Comparison of ENCODE assay signal across 9 cellular contexts in the genomic region with DNA sequence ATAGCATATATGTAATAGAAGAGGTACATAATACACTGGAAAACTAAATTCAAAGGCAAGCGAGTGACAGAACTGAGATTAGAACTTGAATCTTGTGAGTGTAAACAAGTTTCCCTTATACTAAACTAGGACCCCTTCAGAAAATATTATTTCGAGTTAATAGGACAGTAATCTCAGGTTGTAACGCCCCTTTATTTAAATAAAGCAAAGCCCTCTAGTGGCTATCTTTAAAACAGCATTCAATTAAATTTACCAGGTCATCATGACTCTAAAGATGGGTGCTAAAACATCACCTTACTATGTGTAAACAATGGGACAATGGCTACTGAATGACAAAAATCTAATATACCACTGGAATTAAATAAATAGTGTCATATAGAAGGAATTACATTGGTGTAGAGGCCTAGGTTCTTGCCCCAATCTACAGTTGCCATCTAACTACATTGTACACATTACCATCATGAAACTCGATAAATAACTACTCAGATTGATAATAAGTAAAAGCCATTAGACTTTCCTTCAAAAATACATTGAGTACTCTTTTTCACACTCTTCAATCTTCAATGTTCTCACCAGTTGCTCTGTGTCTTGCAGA.
DNase-seq lines count a peak whose midpoint lies in the region; ATAC-seq and TF ChIP-seq lines count a peak whose summit lies in the region.
"Had no signal": no experiment of that assay in that cellular context is flagged by ENCODE, and none has a peak within 500 bp of the region (broad histone marks: within the 10 kb centered on the region; RNA-seq: fewer than 3 reads in every experiment).

No MANE protein-coding gene starts in this region.

- ATAC-seq in HG02588 (IDR thresholded peaks at IDR 0.05; ENCODE audit: unreplicated experiment): no peak

- no peaks in the 10 kb centered on the region for H3K36me3 ChIP-seq in H7 (replicated peaks; ENCODE audit: control insufficient read depth, insufficient read depth, low read length)
- H3K36me3 ChIP-seq in esophagus squamous epithelium: no peaks in the 10 kb centered on the region
- H3K36me3 ChIP-seq: HAP-1 had no signal

- intact Hi-C loops in posterior vena cava (cut with DNase I): loop anchor here in 1 of 2 donors (10.0 kb wide), 1 partner anchor 1513 kb away; no protein-coding TSS in a partner anchor
- intact Hi-C loops in esophagus squamous epithelium (cut with DNase I): no loop called here

- DNase-seq in H7 (peak; percentile 13), RWPE1 (ENCODE audit: low spot score) (peak; percentile 52), iris pigment epithelial cell (ENCODE audit: low read depth) (peak; percentile 32), posterior vena cava (ENCODE audit: low spot score) (no peak), esophagus squamous epithelium (lab: John Stamatoyannopoulos, UW) (no peak), ureter (ENCODE audit: low spot score) (no peak)

- H3K4me3 ChIP-seq in H7 (ENCODE audit: insufficient read depth, low read depth, low read length) (no peak overlapping the region), esophagus squamous epithelium (no peak overlapping the region)
- H3K4me3 ChIP-seq: HAP-1 had no signal

- H3K27ac ChIP-seq in C4-2B: no peak overlapping the region
- H3K27ac ChIP-seq in RWPE1: no peak overlapping the region
- no peak overlapping the region for H3K27ac ChIP-seq in esophagus squamous epithelium

- H3K4me1 ChIP-seq in esophagus squamous epithelium: no peaks in the 10 kb centered on the region
- H3K4me1 ChIP-seq: HAP-1 had no signal

- CTCF ChIA-PET in RWPE1 (lab: Yijun Ruan, JAX): interaction anchor here (0.7 kb wide), 1 partner anchor 45 kb away, joined by 3 read pairs; no protein-coding TSS in a partner anchor

- no peak for TF ChIP-seq POLR2A in esophagus squamous epithelium (IDR thresholded peaks at IDR 0.05)

- TF ChIP-seq CTCF in C4-2B (conservative IDR thresholded peaks at IDR 0.05) (peak; percentile 79), RWPE1 (conservative IDR thresholded peaks at IDR 0.05; ENCODE audit: low read depth) (peak; percentile 68), esophagus squamous epithelium (IDR thresholded peaks at IDR 0.05) (peak in 3 of 6 experiments; percentile 12 to 49 (median 32))

- no peaks in the 10 kb centered on the region for H3K9me3 ChIP-seq in esophagus squamous epithelium
- H3K9me3 ChIP-seq: HAP-1 had no signal

- 55 to 57% methylated on average over 4 of the region's 4 CpGs for WGBS in esophagus squamous epithelium, 2 donors

- H3K27me3 ChIP-seq in H7 (ENCODE audit: control insufficient read depth, insufficient read depth, low read length): no peaks in the 10 kb centered on the region
- H3K27me3 ChIP-seq in esophagus squamous epithelium: no peaks in the 10 kb centered on the region

- POLR2A ChIA-PET in RWPE1 (lab: Yijun Ruan, JAX; ENCODE audit: low non-redundant PET): no interaction called here

Comparison
In these comparisons a context has a peak if more than half of its experiments do, and no peak if none do; other contexts are left out.
1. DNase-seq: peak in H7 (single experiment), RWPE1 (single experiment) and iris pigment epithelial cell (single experiment); none in posterior vena cava (single experiment), esophagus squamous epithelium (single experiment) and ureter (single experiment).